In the genomic region with DNA sequence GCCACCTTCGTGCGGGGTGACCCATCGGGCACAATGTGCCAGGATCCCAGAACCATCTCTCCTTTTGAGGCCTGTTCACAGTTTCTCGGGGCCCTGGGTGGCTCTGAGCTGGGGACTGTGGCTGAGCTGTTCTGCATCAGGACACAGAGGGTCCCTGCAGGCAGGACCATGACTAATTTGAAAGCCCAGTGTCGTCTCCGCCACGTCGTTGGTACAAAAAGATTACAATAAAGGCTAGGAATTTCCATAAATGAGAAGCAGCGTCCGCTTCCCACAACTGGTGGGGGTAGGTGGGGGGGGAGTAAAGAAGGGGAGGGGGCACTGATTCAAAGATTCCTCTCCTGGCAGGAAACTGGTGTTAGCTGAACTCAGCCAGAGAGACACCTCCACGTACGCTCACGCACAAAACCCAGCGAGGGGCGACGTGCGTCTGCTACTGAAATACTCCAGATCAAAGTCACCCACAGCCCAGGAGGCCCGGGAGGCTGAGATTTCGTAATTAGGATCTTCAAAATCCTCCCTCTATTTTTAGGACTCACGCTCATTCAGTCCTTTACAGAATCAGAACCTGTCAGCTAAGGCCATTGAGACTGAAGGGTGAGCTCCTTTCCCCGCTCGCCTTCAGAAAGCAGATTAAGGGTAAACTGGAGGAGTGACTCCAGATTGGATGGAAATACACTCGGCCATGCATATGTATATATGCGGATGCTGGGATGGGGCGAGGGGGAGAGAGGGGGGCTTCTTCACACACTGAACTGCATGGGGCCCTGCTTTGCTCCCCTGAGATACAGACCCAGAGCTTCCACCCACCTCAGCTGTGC, we compare ENCODE assay signal across 18 cellular contexts. TPM values are rescaled to one million over a fixed set of nuclear protein-coding genes. Genes with fewer than 3 reads are reported as not detected.
DNase-seq lines count a peak whose midpoint lies in the region; ATAC-seq, FAIRE-seq and TF ChIP-seq lines count a peak whose summit lies in the region.
"Had no signal": no experiment of that assay in that cellular context is flagged by ENCODE, and none has a peak within 500 bp of the region (broad histone marks: within the 10 kb centered on the region; RNA-seq: fewer than 3 reads in every experiment).

No MANE protein-coding gene starts in this region.

- no peaks in the 10 kb centered on the region for H3K4me1 Mint-ChIP-seq in activated CD8-positive, alpha-beta T cell treated with anti-CD3 and anti-CD28 coated beads, Interleukin-2, amount 10 ng/mL, durations not matched to agents 7 days and 5 days (ENCODE audit: low read depth)
- H3K4me1 Mint-ChIP-seq: activated naive CD4-positive, alpha-beta T cell treated with anti-CD3 and anti-CD28 coated beads, Interleukin-2, amount 50 U/mL, for 24 hours had no signal

- peak overlapping the region; percentile 19 for H3K27ac ChIP-seq in muscle layer of colon (ENCODE audit: low read depth, low read length)
- peak overlapping the region; percentile 78 to 95 for H3K27ac ChIP-seq in thoracic aorta
- no peak overlapping the region for H3K27ac ChIP-seq in foreskin keratinocyte
- H3K27ac ChIP-seq: lower lobe of right lung, neutrophil had no signal

- H3K9me3 Mint-ChIP-seq in activated CD8-positive, alpha-beta T cell treated with anti-CD3 and anti-CD28 coated beads, Interleukin-2, amount 10 ng/mL, durations not matched to agents 7 days and 5 days (ENCODE audit: insufficient read depth) = no peaks in the 10 kb centered on the region
- H3K9me3 Mint-ChIP-seq: activated naive CD4-positive, alpha-beta T cell treated with anti-CD3 and anti-CD28 coated beads, Interleukin-2, amount 50 U/mL, for 24 hours; T-helper 2 cell treated with Interferon-gamma antibody and Interleukin-4, amounts not matched to agents 5 μg/mL and 100 μg/mL, for 36 hours had no signal

- peaks cover 13% of the 10 kb centered on the region for H3K27me3 Mint-ChIP-seq in activated CD8-positive, alpha-beta T cell treated with anti-CD3 and anti-CD28 coated beads, Interleukin-2, amount 10 ng/mL, durations not matched to agents 7 days and 5 days (ENCODE audit: low read depth)

- DNase-seq in adipocyte (ENCODE audit: low read depth) (peak; percentile 76), fibroblast of the aortic adventitia (ENCODE audit: low read depth) (peak; percentile 59), thoracic aorta (ENCODE audit: low spot score) (no peak), foreskin keratinocyte (no peak), H54 (ENCODE audit: insufficient read length, low spot score) (no peak)
- DNase-seq in activated CD8-positive, alpha-beta T cell treated with anti-CD3 and anti-CD28 coated beads, Interleukin-2, amount 10 ng/mL, durations not matched to agents 7 days and 5 days = no peak
- DNase-seq: activated CD4-positive, alpha-beta T cell treated with anti-CD3 and anti-CD28 coated beads for 4 hours; BE2C; lower lobe of right lung; NCI-H2081 treated with DMSO at 0.1 percent for 48 hours; SHP77; small intestine; stimulated activated naive CD8-positive, alpha-beta T cell treated with anti-CD3 and anti-CD28 coated beads, Interleukin-15, Interleukin-2, amounts not matched to agents 100 U/mL and 50 U/mL, for 24 hours had no signal

- no peak for TF ChIP-seq POLR2A in H54 (IDR thresholded peaks at IDR 0.05; ENCODE audit: low read depth, low read length)

- TF ChIP-seq CTCF in fibroblast of the aortic adventitia (IDR thresholded peaks at IDR 0.05; ENCODE audit: insufficient read depth, low read length) (no peak), thoracic aorta (IDR thresholded peaks at IDR 0.05) (no peak), foreskin keratinocyte (conservative IDR thresholded peaks at IDR 0.05) (no peak)

- H3K9me3 ChIP-seq in adipocyte (ENCODE audit: control insufficient read depth, low read length) = no peaks in the 10 kb centered on the region
- no peaks in the 10 kb centered on the region for H3K9me3 ChIP-seq in muscle layer of colon (ENCODE audit: low read length)
- no peaks in the 10 kb centered on the region for H3K9me3 ChIP-seq in thoracic aorta
- H3K9me3 ChIP-seq: BE2C, lower lobe of right lung, neutrophil had no signal

- ATAC-seq in thoracic aorta (ENCODE audit: insufficient number of reproducible peaks, low FRiP score, low read depth) = no peak
- ATAC-seq in activated CD8-positive, alpha-beta T cell treated with anti-CD3 and anti-CD28 coated beads, Interleukin-2, amount 10 ng/mL, durations not matched to agents 7 days and 5 days = no peak
- ATAC-seq in foreskin keratinocyte = no peak
- no peak for ATAC-seq in GM19455 (IDR thresholded peaks at IDR 0.05; ENCODE audit: unreplicated experiment)
- ATAC-seq: lower lobe of right lung; stimulated activated naive CD8-positive, alpha-beta T cell treated with anti-CD3 and anti-CD28 coated beads, Interleukin-15, Interleukin-2, amounts not matched to agents 100 U/mL and 50 U/mL, for 24 hours had no signal

- POLR2A ChIA-PET in activated CD8-positive, alpha-beta T cell treated with anti-CD3 and anti-CD28 coated beads, Interleukin-2, amount 10 ng/mL, durations not matched to agents 7 days and 5 days (lab: Charles Lee) = no interaction called here

- no peak overlapping the region for H3K4me3 Mint-ChIP-seq in activated CD8-positive, alpha-beta T cell treated with anti-CD3 and anti-CD28 coated beads, Interleukin-2, amount 10 ng/mL, durations not matched to agents 7 days and 5 days
- H3K4me3 Mint-ChIP-seq: activated naive CD4-positive, alpha-beta T cell treated with anti-CD3 and anti-CD28 coated beads, Interleukin-2, amount 50 U/mL, for 24 hours; T-helper 2 cell treated with Interferon-gamma antibody and Interleukin-4, amounts not matched to agents 5 μg/mL and 100 μg/mL, for 36 hours had no signal

- FAIRE-seq in H54 (lab: Jason Lieb, UNC) = no peak
- FAIRE-seq: small intestine had no signal

- CTCF ChIA-PET in activated CD8-positive, alpha-beta T cell treated with anti-CD3 and anti-CD28 coated beads, Interleukin-2, amount 10 ng/mL, durations not matched to agents 7 days and 5 days (lab: Charles Lee) = no interaction called here

- H3K36me3 Mint-ChIP-seq in activated CD8-positive, alpha-beta T cell treated with anti-CD3 and anti-CD28 coated beads, Interleukin-2, amount 10 ng/mL, durations not matched to agents 7 days and 5 days (ENCODE audit: low read depth) = no peaks in the 10 kb centered on the region
- H3K36me3 Mint-ChIP-seq: activated naive CD4-positive, alpha-beta T cell treated with anti-CD3 and anti-CD28 coated beads, Interleukin-2, amount 50 U/mL, for 24 hours had no signal

- no peak overlapping the region for H3K27ac Mint-ChIP-seq in activated CD8-positive, alpha-beta T cell treated with anti-CD3 and anti-CD28 coated beads, Interleukin-2, amount 10 ng/mL, durations not matched to agents 7 days and 5 days
- H3K27ac Mint-ChIP-seq: activated naive CD4-positive, alpha-beta T cell treated with anti-CD3 and anti-CD28 coated beads, Interleukin-2, amount 50 U/mL, for 24 hours; T-helper 2 cell treated with Interferon-gamma antibody and Interleukin-4, amounts not matched to agents 5 μg/mL and 100 μg/mL, for 36 hours had no signal

- H3K27me3 ChIP-seq in adipocyte (replicated peaks; ENCODE audit: control insufficient read depth, insufficient read depth, low read length) (no peaks in the 10 kb centered on the region), muscle layer of colon (ENCODE audit: control insufficient read depth in 1 of 2, insufficient read depth in 2 of 2, low read length in 2 of 2) (no peaks in the 10 kb centered on the region), thoracic aorta (replicated peaks; ENCODE audit: insufficient read depth) (no peaks in the 10 kb centered on the region), foreskin keratinocyte (no peaks in the 10 kb centered on the region)

- H3K4me3 ChIP-seq in adipocyte (ENCODE audit: low read length) (no peak overlapping the region), fibroblast of the aortic adventitia (ENCODE audit: low read depth, low read length) (peak overlapping the region; percentile 46), muscle layer of colon (ENCODE audit: low read depth in 1 of 2, low read length in 2 of 2) (no peak overlapping the region), thoracic aorta (peak overlapping the region; percentile 62)
- H3K4me3 ChIP-seq: lower lobe of right lung had no signal

- H3K36me3 ChIP-seq in adipocyte (ENCODE audit: control insufficient read depth, insufficient read depth, low read length, severe bottlenecking) = no peaks in the 10 kb centered on the region
- H3K36me3 ChIP-seq in muscle layer of colon (ENCODE audit: insufficient read depth, low read length) = no peaks in the 10 kb centered on the region
- no peaks in the 10 kb centered on the region for H3K36me3 ChIP-seq in thoracic aorta
- H3K36me3 ChIP-seq: BE2C, lower lobe of right lung, neutrophil had no signal

- H3K4me1 ChIP-seq in adipocyte (ENCODE audit: control insufficient read depth, insufficient read depth, low read length) (peaks cover 20% of the 10 kb centered on the region), muscle layer of colon (ENCODE audit: insufficient read depth, low read length) (no peaks in the 10 kb centered on the region), thoracic aorta (ENCODE audit: control insufficient read depth in 1 of 2, low read depth in 2 of 2) (peaks cover 29 to 92% of the 10 kb centered on the region in 2 donors), foreskin keratinocyte (peaks cover 9% of the 10 kb centered on the region)
- H3K4me1 ChIP-seq: BE2C had no signal

- H3K9ac ChIP-seq in adipocyte (ENCODE audit: low read length) = peak overlapping the region; percentile 15
- no peak overlapping the region for H3K9ac ChIP-seq in muscle layer of colon (ENCODE audit: low read length)

RNA-seq across cellular contexts. Expression of a gene that starts 10.9 kb away (rescaled TPM):
- total RNA-seq in fibroblast of the aortic adventitia (ENCODE audit: low replicate concordance) = 27.9 and 55.9 TPM in 2 replicates
- 10 to 100 TPM; 30.1 to 39.8 TPM for total RNA-seq in thoracic aorta
- total RNA-seq in activated CD8-positive, alpha-beta T cell treated with anti-CD3 and anti-CD28 coated beads, Interleukin-2, amount 10 ng/mL, durations not matched to agents 7 days and 5 days = under 1 TPM; 0.11 to 0.13 TPM
- 10.7 and 12.0 TPM in 2 replicates for total RNA-seq in foreskin keratinocyte
- polyA plus RNA-seq in foreskin keratinocyte = 4.2 and 4.6 TPM in 2 replicates

Comparison
In these comparisons a context has a peak if more than half of its experiments do, and no peak if none do; other contexts are left out.
1. DNase-seq: peak in adipocyte (single experiment) and fibroblast of the aortic adventitia (single experiment); none in thoracic aorta (single experiment), activated CD8-positive, alpha-beta T cell treated with anti-CD3 and anti-CD28 coated beads, Interleukin-2, amount 10 ng/mL, durations not matched to agents 7 days and 5 days (single experiment), foreskin keratinocyte (0 of 2) and H54 (single experiment).
2. H3K4me3 ChIP-seq: peak in fibroblast of the aortic adventitia (single experiment) and thoracic aorta (single experiment); none in adipocyte (single experiment) and muscle layer of colon (0 of 2).
3. RNA of a gene that starts 10.9 kb away (total RNA-seq): 27.9 to 55.9 TPM in fibroblast of the aortic adventitia, 30.1 to 39.8 TPM in thoracic aorta and 10.7 to 12.0 TPM in foreskin keratinocyte; 0.11 to 0.13 TPM in activated CD8-positive, alpha-beta T cell treated with anti-CD3 and anti-CD28 coated beads, Interleukin-2, amount 10 ng/mL, durations not matched to agents 7 days and 5 days; every median in the first group is over 10 times any median in the second.